15 cellular contexts compared by ENCODE assay signal in the genomic region with DNA sequence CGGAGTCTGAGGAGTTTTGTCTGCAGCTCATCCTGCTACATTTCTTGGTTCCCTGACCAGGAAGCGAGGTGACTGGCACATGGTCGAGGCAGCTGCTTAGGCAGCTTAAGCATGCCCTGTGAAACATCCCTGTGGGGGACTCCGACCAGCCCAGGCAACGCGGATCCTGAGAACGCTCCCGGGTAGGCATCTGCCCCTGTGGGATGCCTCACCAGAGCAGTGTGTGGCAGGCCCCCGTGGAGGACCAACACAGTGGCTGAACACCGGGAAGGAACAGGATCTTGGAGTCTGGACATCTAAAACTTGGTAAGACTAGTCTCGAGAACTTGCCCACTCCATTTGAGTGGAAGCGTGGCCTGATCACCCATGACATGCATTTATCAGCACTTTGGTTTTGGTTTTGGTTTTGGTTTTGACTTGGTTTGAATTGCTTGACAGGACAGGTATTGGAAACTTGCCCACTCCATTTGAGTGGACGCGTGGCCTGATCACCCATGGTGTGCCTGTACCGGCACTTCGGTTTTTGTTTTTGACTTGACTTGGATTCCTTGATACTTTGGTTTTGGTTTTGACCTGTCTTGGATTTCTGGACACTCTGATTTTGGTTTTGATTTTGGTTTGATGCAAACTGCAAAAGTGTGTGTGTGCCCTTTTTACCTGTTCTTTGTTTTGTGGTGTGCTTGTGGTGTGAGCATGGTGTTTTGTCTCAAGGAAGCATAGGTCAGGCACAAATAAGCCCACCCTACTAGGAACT. TPM values are rescaled to one million over a fixed set of nuclear protein-coding genes. Genes with fewer than 3 reads are reported as not detected.
A peak's percentile ranks its signal among the peaks of the same experiment; 100 is the strongest.
DNase-seq lines count a peak whose midpoint lies in the region; ATAC-seq lines count a peak whose summit lies in the region.
"Had no signal": no experiment of that assay in that cellular context is flagged by ENCODE, and none has a peak within 500 bp of the region (broad histone marks: within the 10 kb centered on the region; RNA-seq: fewer than 3 reads in every experiment).

No MANE protein-coding gene starts in this region.

- ATAC-seq in central memory CD8-positive, alpha-beta T cell (replicated peaks; ENCODE audit: extremely low read depth, poor library complexity, severe bottlenecking) = no peak
- ATAC-seq in stimulated activated memory B cell treated with anti-CD40 and anti-IgM and Interleukin-4, amounts not matched to agents 10 μg/mL and 1 μg/mL and 100 μg/mL, for 72 hours = no peak
- no peak for ATAC-seq in GM21619 (IDR thresholded peaks at IDR 0.05; ENCODE audit: unreplicated experiment)
- ATAC-seq: gastrocnemius medialis had no signal

- CTCF ChIA-PET in activated naive CD4-positive, alpha-beta T cell treated with anti-CD3 and anti-CD28 coated beads, Interleukin-2, amount 10 ng/mL, durations not matched to agents 7 days and 5 days (lab: Charles Lee) = interaction anchor here (3.8 kb wide), 1 partner anchor 11 kb away, joined by 27 read pairs; no protein-coding TSS in a partner anchor

- H3K4me1 Mint-ChIP-seq in activated naive CD4-positive, alpha-beta T cell treated with anti-CD3 and anti-CD28 coated beads, Interleukin-2, amount 10 ng/mL, durations not matched to agents 7 days and 5 days = peaks cover 16% of the 10 kb centered on the region
- H3K4me1 Mint-ChIP-seq in central memory CD8-positive, alpha-beta T cell = peaks cover 11% of the 10 kb centered on the region
- peaks cover 23% of the 10 kb centered on the region for H3K4me1 Mint-ChIP-seq in stimulated activated memory B cell treated with anti-CD40 and anti-IgM and Interleukin-4, amounts not matched to agents 10 μg/mL and 1 μg/mL and 100 μg/mL, for 72 hours

- no peaks in the 10 kb centered on the region for H3K36me3 Mint-ChIP-seq in activated naive CD4-positive, alpha-beta T cell treated with anti-CD3 and anti-CD28 coated beads, Interleukin-2, amount 10 ng/mL, durations not matched to agents 7 days and 5 days
- peaks cover 2% of the 10 kb centered on the region for H3K36me3 Mint-ChIP-seq in central memory CD8-positive, alpha-beta T cell (ENCODE audit: insufficient read depth)
- H3K36me3 Mint-ChIP-seq in stimulated activated memory B cell treated with anti-CD40 and anti-IgM and Interleukin-4, amounts not matched to agents 10 μg/mL and 1 μg/mL and 100 μg/mL, for 72 hours = no peaks in the 10 kb centered on the region

- DNase-seq in activated naive CD4-positive, alpha-beta T cell treated with anti-CD3 and anti-CD28 coated beads, Interleukin-2, amount 10 ng/mL, durations not matched to agents 7 days and 5 days = peak; percentile 36
- no peak for DNase-seq in activated naive CD4-positive, alpha-beta T cell treated with anti-CD3 and anti-CD28 coated beads, Interleukin-2, amount 50 U/mL, for 16 hours
- peak; percentile 15 for DNase-seq in M059J (ENCODE audit: low read depth)
- no peak for DNase-seq in central memory CD8-positive, alpha-beta T cell (ENCODE audit: low spot score in 2 of 2)
- no peak for DNase-seq in middle frontal gyrus (ENCODE audit: extremely low spot score, low spot score)
- DNase-seq in activated gamma-delta T cell (lab: John Stamatoyannopoulos, UW) = no peak
- DNase-seq: activated naive CD4-positive, alpha-beta T cell treated with Interleukin-2 at 50 U/mL for 16 hours; gastrocnemius medialis; midbrain; NCI-H1436; NCI-H526; SHP77 had no signal

- no peak overlapping the region for H3K4me3 Mint-ChIP-seq in activated naive CD4-positive, alpha-beta T cell treated with anti-CD3 and anti-CD28 coated beads, Interleukin-2, amount 10 ng/mL, durations not matched to agents 7 days and 5 days
- peak overlapping the region; percentile 10 for H3K4me3 Mint-ChIP-seq in central memory CD8-positive, alpha-beta T cell
- peak overlapping the region; percentile 44 for H3K4me3 Mint-ChIP-seq in stimulated activated memory B cell treated with anti-CD40 and anti-IgM and Interleukin-4, amounts not matched to agents 10 μg/mL and 1 μg/mL and 100 μg/mL, for 72 hours

- peaks cover 24% of the 10 kb centered on the region for H3K27me3 Mint-ChIP-seq in activated naive CD4-positive, alpha-beta T cell treated with anti-CD3 and anti-CD28 coated beads, Interleukin-2, amount 10 ng/mL, durations not matched to agents 7 days and 5 days
- H3K27me3 Mint-ChIP-seq in central memory CD8-positive, alpha-beta T cell = no peaks in the 10 kb centered on the region
- no peaks in the 10 kb centered on the region for H3K27me3 Mint-ChIP-seq in stimulated activated memory B cell treated with anti-CD40 and anti-IgM and Interleukin-4, amounts not matched to agents 10 μg/mL and 1 μg/mL and 100 μg/mL, for 72 hours

- no peaks in the 10 kb centered on the region for H3K9me3 Mint-ChIP-seq in activated naive CD4-positive, alpha-beta T cell treated with anti-CD3 and anti-CD28 coated beads, Interleukin-2, amount 10 ng/mL, durations not matched to agents 7 days and 5 days
- H3K9me3 Mint-ChIP-seq in central memory CD8-positive, alpha-beta T cell = no peaks in the 10 kb centered on the region
- H3K9me3 Mint-ChIP-seq in stimulated activated memory B cell treated with anti-CD40 and anti-IgM and Interleukin-4, amounts not matched to agents 10 μg/mL and 1 μg/mL and 100 μg/mL, for 72 hours = no peaks in the 10 kb centered on the region

- peak overlapping the region; percentile 1 for H3K27ac Mint-ChIP-seq in activated naive CD4-positive, alpha-beta T cell treated with anti-CD3 and anti-CD28 coated beads, Interleukin-2, amount 10 ng/mL, durations not matched to agents 7 days and 5 days
- peak overlapping the region; percentile 44 for H3K27ac Mint-ChIP-seq in central memory CD8-positive, alpha-beta T cell (ENCODE audit: low read depth)
- peak overlapping the region; percentile 40 for H3K27ac Mint-ChIP-seq in stimulated activated memory B cell treated with anti-CD40 and anti-IgM and Interleukin-4, amounts not matched to agents 10 μg/mL and 1 μg/mL and 100 μg/mL, for 72 hours

RNA-seq across cellular contexts. Expression of gene NEK2, which starts 12.2 kb away (rescaled TPM):
- total RNA-seq in M059J (2014; rRNA removed; shearing (Covaris generic)) = 35.6 and 58.6 TPM in 2 replicates
- total RNA-seq: ascending aorta, gastrocnemius medialis had no signal

Comparison
In these comparisons a context has a peak if more than half of its experiments do, and no peak if none do; other contexts are left out.
1. DNase-seq: peak in activated naive CD4-positive, alpha-beta T cell treated with anti-CD3 and anti-CD28 coated beads, Interleukin-2, amount 10 ng/mL, durations not matched to agents 7 days and 5 days (single experiment) and M059J (single experiment); none in activated naive CD4-positive, alpha-beta T cell treated with anti-CD3 and anti-CD28 coated beads, Interleukin-2, amount 50 U/mL, for 16 hours (single experiment), central memory CD8-positive, alpha-beta T cell (0 of 2), middle frontal gyrus (single experiment) and activated gamma-delta T cell (single experiment).
2. Peak in every context shown above with its lines, with median percentiles within 50 percentile points of each other: H3K27ac Mint-ChIP-seq.